ENCODE assay signal across 13 cellular contexts in genomic region chr11:75874942-75875341, GRCh38.
"Had no signal": no experiment of that assay in that cellular context is flagged by ENCODE, and none has a peak within 500 bp of the region (broad histone marks: within the 10 kb centered on the region; RNA-seq: fewer than 3 reads in every experiment).

No MANE protein-coding gene starts in this region.

- H3K9me3 ChIP-seq: adrenal gland, ovary, transverse colon had no signal

- H3K9me3 Mint-ChIP-seq: immature natural killer cell had no signal

- H3K27me3 ChIP-seq: adrenal gland, ovary, transverse colon had no signal

- H3K27ac ChIP-seq: adrenal gland, ovary, transverse colon had no signal

- DNase-seq: activated naive CD4-positive, alpha-beta T cell treated with anti-CD3 and anti-CD28 coated beads, Interleukin-2, amount 50 U/mL, for 16 hours; adrenal gland; cerebellar nuclear complex; immature natural killer cell; ovary; stimulated activated CD4-positive, alpha-beta T cell treated with anti-CD3 and anti-CD28 coated beads, Interleukin-4, amount 100 ng/mL, for 1 hour; stimulated activated CD8-positive, alpha-beta memory T cell treated with anti-CD3 and anti-CD28 coated beads, Interleukin-4, amount 100 ng/mL, for 48 hours; T-helper 2 cell; transverse colon had no signal

- H3K4me3 Mint-ChIP-seq: brain, immature natural killer cell, nephron had no signal

- H3K27ac Mint-ChIP-seq: immature natural killer cell, nephron had no signal

- ATAC-seq: activated CD4-positive, CD25-positive, alpha-beta regulatory T cell treated with anti-CD3 and anti-CD28 coated beads, Interleukin-2, amount 50 U/mL, for 24 hours; esophagus mucosa had no signal

- H3K36me3 ChIP-seq: adrenal gland, ovary, transverse colon had no signal

- H3K4me3 ChIP-seq: adrenal gland, ovary, transverse colon had no signal
